Comparison of ENCODE assay signal across 18 cellular contexts in the genomic region with DNA sequence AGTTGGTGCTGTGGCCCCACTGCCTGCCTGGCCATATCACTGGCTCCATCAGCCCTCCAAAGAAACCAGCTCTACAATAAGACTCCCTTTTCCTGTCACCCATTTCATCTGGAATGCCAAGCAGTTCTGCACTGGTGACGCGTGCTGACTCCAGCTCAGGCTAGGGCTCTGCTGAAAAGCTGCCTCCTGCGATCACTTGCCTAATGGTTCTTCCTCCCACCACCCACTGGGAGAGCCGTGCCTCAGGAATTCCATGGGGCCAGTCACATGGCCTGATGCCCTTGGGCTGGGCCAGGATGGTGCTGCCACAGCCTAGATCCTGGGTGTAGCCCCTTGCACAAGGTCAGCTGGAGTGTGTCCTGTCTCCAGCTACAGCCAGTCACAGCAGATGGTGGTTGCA.
A peak's percentile ranks its signal among the peaks of the same experiment; 100 is the strongest.
DNase-seq lines count a peak whose midpoint lies in the region; ATAC-seq and TF ChIP-seq lines count a peak whose summit lies in the region.
"Had no signal": no experiment of that assay in that cellular context is flagged by ENCODE, and none has a peak within 500 bp of the region (broad histone marks: within the 10 kb centered on the region; RNA-seq: fewer than 3 reads in every experiment).

No MANE protein-coding gene starts in this region.

- intact Hi-C loops in Caco-2 (cut with micrococcal nuclease; ENCODE audit: unreplicated experiment) = no loop called here

- no peaks in the 10 kb centered on the region for H3K9me3 Mint-ChIP-seq in neural progenitor cell
- no peaks in the 10 kb centered on the region for H3K9me3 Mint-ChIP-seq in Caco-2 (ENCODE audit: unreplicated experiment)
- H3K9me3 Mint-ChIP-seq: activated CD8-positive, alpha-beta T cell treated with anti-CD3 and anti-CD28 coated beads for 36 hours; activated T-helper 17 cell treated with anti-CD3 and anti-CD28 coated beads, Interleukin-2, amount 50 U/mL, for 72 hours; naive B cell had no signal

- BruUV-seq in Caco-2 (replicated peaks; lab: Mats Ljungman, UMichigan) = no TSS peak

- H3K36me3 Mint-ChIP-seq in neural progenitor cell = peaks cover 5% of the 10 kb centered on the region
- H3K36me3 Mint-ChIP-seq in Caco-2 (ENCODE audit: insufficient read depth, unreplicated experiment) = peaks cover 7% of the 10 kb centered on the region

- no peak overlapping the region for H3K4me2 ChIP-seq in neural progenitor cell

- no peak overlapping the region for H3K27ac Mint-ChIP-seq in neural progenitor cell
- H3K27ac Mint-ChIP-seq in Caco-2 (ENCODE audit: unreplicated experiment) = no peak overlapping the region
- H3K27ac Mint-ChIP-seq: activated CD8-positive, alpha-beta T cell treated with anti-CD3 and anti-CD28 coated beads for 36 hours; activated T-helper 17 cell treated with anti-CD3 and anti-CD28 coated beads, Interleukin-2, amount 50 U/mL, for 72 hours; progenitor cell of endocrine pancreas had no signal

- H3K4me1 Mint-ChIP-seq in neural progenitor cell (peaks cover 9% of the 10 kb centered on the region), Caco-2 (ENCODE audit: low read depth, unreplicated experiment) (no peaks in the 10 kb centered on the region)

- ATAC-seq in GM18867 (IDR thresholded peaks at IDR 0.05; ENCODE audit: unreplicated experiment) (no peak), HG03342 (IDR thresholded peaks at IDR 0.05; ENCODE audit: unreplicated experiment) (no peak), HG02610 (IDR thresholded peaks at IDR 0.05; ENCODE audit: unreplicated experiment) (no peak)
- ATAC-seq: activated CD8-positive, alpha-beta T cell treated with anti-CD3 and anti-CD28 coated beads for 36 hours; activated T-helper 17 cell treated with anti-CD3 and anti-CD28 coated beads, Interleukin-2, amount 50 U/mL, for 72 hours; left lobe of liver had no signal

- no peaks in the 10 kb centered on the region for H3F3A ChIP-seq in neural progenitor cell (ENCODE audit: low read depth)

- DNase-seq in ELF-1 (ENCODE audit: low read depth, low spot score) (peak; percentile 43), HT1080 (ENCODE audit: low read depth) (peak; percentile 37), cerebellar cortex (ENCODE audit: low spot score) (peak; percentile 19), neural progenitor cell (ENCODE audit: low spot score) (peak; percentile 33), Caco-2 (no peak)
- DNase-seq: activated CD8-positive, alpha-beta T cell treated with anti-CD3 and anti-CD28 coated beads for 36 hours; erythroblast; head of caudate nucleus; MV-4-11; naive B cell had no signal

- no peak overlapping the region for H3K4me3 ChIP-seq in neural progenitor cell
- H3K4me3 ChIP-seq in Caco-2 (ENCODE audit: low read depth, low read length) = no peak overlapping the region
- H3K4me3 ChIP-seq: coronary artery, SJSA1 had no signal

- H3K36me3 ChIP-seq in neural progenitor cell = no peaks in the 10 kb centered on the region
- no peaks in the 10 kb centered on the region for H3K36me3 ChIP-seq in Caco-2 (ENCODE audit: control insufficient read depth, insufficient read depth, low read length)
- H3K36me3 ChIP-seq: SJSA1 had no signal

- no peaks in the 10 kb centered on the region for H3K9me3 ChIP-seq in neural progenitor cell (ENCODE audit: low read depth)
- no peaks in the 10 kb centered on the region for H3K9me3 ChIP-seq in Caco-2
- H3K9me3 ChIP-seq: SJSA1 had no signal

- CTCF ChIA-PET in Caco-2 (lab: Charles Lee) = no interaction called here

- H3K9ac ChIP-seq in neural progenitor cell = no peak overlapping the region

- TF ChIP-seq CTCF in neural progenitor cell (IDR thresholded peaks at IDR 0.05) (no peak), Caco-2 (IDR thresholded peaks at IDR 0.05; ENCODE audit: insufficient read depth in 1 of 2, low read depth in 1 of 2, low read length in 1 of 2, severe bottlenecking in 1 of 2, unreplicated experiment in 1 of 2) (no peak)

- H3K27ac ChIP-seq in neural progenitor cell = no peak overlapping the region
- H3K27ac ChIP-seq: coronary artery, SJSA1 had no signal

- H3K4me1 ChIP-seq in neural progenitor cell (peaks cover 10% of the 10 kb centered on the region), Caco-2 (no peaks in the 10 kb centered on the region)

- H3K4me3 Mint-ChIP-seq in neural progenitor cell = no peak overlapping the region
- no peak overlapping the region for H3K4me3 Mint-ChIP-seq in Caco-2 (ENCODE audit: unreplicated experiment)
- H3K4me3 Mint-ChIP-seq: activated CD8-positive, alpha-beta T cell treated with anti-CD3 and anti-CD28 coated beads for 36 hours; activated T-helper 17 cell treated with anti-CD3 and anti-CD28 coated beads, Interleukin-2, amount 50 U/mL, for 72 hours; naive B cell had no signal

- H3K79me2 ChIP-seq in neural progenitor cell (ENCODE audit: low read depth) = no peaks in the 10 kb centered on the region

- POLR2A ChIA-PET in Caco-2 (lab: Charles Lee) = no interaction called here

- H2AFZ ChIP-seq in neural progenitor cell (replicated peaks) = no peak overlapping the region

- H3K27me3 ChIP-seq in neural progenitor cell (no peaks in the 10 kb centered on the region), Caco-2 (replicated peaks; ENCODE audit: control insufficient read depth, insufficient read depth, low read length) (no peaks in the 10 kb centered on the region)
- H3K27me3 ChIP-seq: SJSA1 had no signal

- no peaks in the 10 kb centered on the region for H4K20me1 ChIP-seq in neural progenitor cell (ENCODE audit: low read depth)

- H3K27me3 Mint-ChIP-seq in neural progenitor cell (ENCODE audit: insufficient read depth, low read depth) (peaks cover 7% of the 10 kb centered on the region), Caco-2 (ENCODE audit: insufficient read depth, unreplicated experiment) (no peaks in the 10 kb centered on the region)
- H3K27me3 Mint-ChIP-seq: activated CD8-positive, alpha-beta T cell treated with anti-CD3 and anti-CD28 coated beads for 36 hours; activated T-helper 17 cell treated with anti-CD3 and anti-CD28 coated beads, Interleukin-2, amount 50 U/mL, for 72 hours; naive B cell had no signal

Comparison
In these comparisons a context has a peak if more than half of its experiments do, and no peak if none do; other contexts are left out.
1. DNase-seq: peak in ELF-1 (single experiment), HT1080 (single experiment), cerebellar cortex (single experiment) and neural progenitor cell (single experiment); none in Caco-2 (0 of 2).